Comparison of ENCODE assay signal across 1 cellular context in genomic region chr7:127107601-127108007, GRCh38.
TF ChIP-seq lines count a peak whose summit lies in the region.

No MANE protein-coding gene starts in this region.

TF ChIP-seq in K562, 482 proteins besides CTCF, POLR2A, EP300 and RAD21 (continued from another document and continues in another):
- TF ChIP-seq MITF (IDR thresholded peaks at IDR 0.05): no peak
- no peak for TF ChIP-seq NR1H2 (CRISPR knock-in tag; IDR thresholded peaks at IDR 0.05)
- TF ChIP-seq SMARCB1 (IDR thresholded peaks at IDR 0.05; ENCODE audit: insufficient read length, low read depth): no peak
- TF ChIP-seq TFAM (CRISPR knock-in tag; conservative IDR thresholded peaks at IDR 0.05): no peak
- TF ChIP-seq NUFIP1 (IDR thresholded peaks at IDR 0.05; ENCODE audit: partially characterized antibody): no peak
- TF ChIP-seq ZNF445 (CRISPR knock-in tag; IDR thresholded peaks at IDR 0.05; ENCODE audit: low read depth): no peak
- TF ChIP-seq CREM (IDR thresholded peaks at IDR 0.05; ENCODE audit: low read depth): peak; percentile 46; the same call in 1 of the 2 replicates
- no peak for TF ChIP-seq ZNF561 (CRISPR knock-in tag; conservative IDR thresholded peaks at IDR 0.05)
- TF ChIP-seq FIP1L1 (IDR thresholded peaks at IDR 0.05; ENCODE audit: low read depth, low read length, poor library complexity, severe bottlenecking): no peak
- no peak for TF ChIP-seq RFX1 (IDR thresholded peaks at IDR 0.05)
- no peak for TF ChIP-seq NCOA4 (IDR thresholded peaks at IDR 0.05; ENCODE audit: partially characterized antibody)
- TF ChIP-seq ZNF512 (tag; IDR thresholded peaks at IDR 0.05): no peak
- TF ChIP-seq ZHX1 (conservative IDR thresholded peaks at IDR 0.05; ENCODE audit: low read length): no peak
- TF ChIP-seq PATZ1 (CRISPR knock-in tag; IDR thresholded peaks at IDR 0.05; ENCODE audit: borderline replicate concordance): no peak
- TF ChIP-seq RFX7 (CRISPR knock-in tag; IDR thresholded peaks at IDR 0.05): no peak
- no peak for TF ChIP-seq PRPF4 (IDR thresholded peaks at IDR 0.05; ENCODE audit: insufficient read depth, low read depth, low read length, poor library complexity, severe bottlenecking)
- TF ChIP-seq C11orf30 (IDR thresholded peaks at IDR 0.05; ENCODE audit: low read depth): no peak
- no peak for TF ChIP-seq NEUROD1 (IDR thresholded peaks at IDR 0.05; ENCODE audit: borderline replicate concordance, low read depth, low read length, partially characterized antibody)
- no peak for TF ChIP-seq POU5F1 (IDR thresholded peaks at IDR 0.05; ENCODE audit: borderline replicate concordance, low read depth, low read length, partially characterized antibody)
- TF ChIP-seq ARID3B (CRISPR knock-in tag; IDR thresholded peaks at IDR 0.05; ENCODE audit: borderline replicate concordance): 0 out of 2 replicates have a peak, but pooled peaks have one; percentile 25
- TF ChIP-seq CHD7 (IDR thresholded peaks at IDR 0.05; ENCODE audit: low read depth, low read length): no peak
- TF ChIP-seq E2F8 (IDR thresholded peaks at IDR 0.05; ENCODE audit: low read depth, partially characterized antibody): no peak
- TF ChIP-seq SMC3 (conservative IDR thresholded peaks at IDR 0.05; ENCODE audit: insufficient read depth, low read depth, low read length): no peak
- TF ChIP-seq KDM4B (IDR thresholded peaks at IDR 0.05; ENCODE audit: borderline replicate concordance in 2 of 2, low read depth in 1 of 2): no peak
- no peak for TF ChIP-seq ZNF324 (CRISPR knock-in tag; IDR thresholded peaks at IDR 0.05)
- TF ChIP-seq PHB2 (IDR thresholded peaks at IDR 0.05; ENCODE audit: low read depth): no peak
- TF ChIP-seq ETS1 (conservative IDR thresholded peaks at IDR 0.05; ENCODE audit: control insufficient read depth, low read depth, low read length): no peak
- TF ChIP-seq ZNF586 (CRISPR knock-in tag; conservative IDR thresholded peaks at IDR 0.05): no peak
- TF ChIP-seq ZNF830 (CRISPR knock-in tag; IDR thresholded peaks at IDR 0.05): no peak
- TF ChIP-seq HDAC1 (IDR thresholded peaks at IDR 0.05): peak in 1 of 2 experiments; percentile 61; a peak in 1 of 4 replicates
- no peak for TF ChIP-seq FOSL1 (tag; conservative IDR thresholded peaks at IDR 0.05)
